ENCODE assay signal across 17 cellular contexts in genomic region chr12:74514098-74514872, GRCh38.
"Had no signal": no experiment of that assay in that cellular context is flagged by ENCODE, and none has a peak within 500 bp of the region (broad histone marks: within the 10 kb centered on the region; RNA-seq: fewer than 3 reads in every experiment).

No MANE protein-coding gene starts in this region.

- H3K9me3 ChIP-seq: esophagus squamous epithelium, right atrium auricular region, stomach had no signal

- H3K36me3 ChIP-seq: cardiac muscle cell, esophagus squamous epithelium, right atrium auricular region, stomach, WERI-Rb-1 had no signal

- DNase-seq: activated CD4-positive, alpha-beta T cell treated with anti-CD3 and anti-CD28 coated beads, Interleukin-2, amount 50 U/mL, for 4 hours; activated gamma-delta T cell; activated T-cell treated with anti-CD3 and anti-CD28 coated beads, Interleukin-2, amount 50 U/mL, for 72 hours; dermis blood vessel endothelial cell; effector memory CD4-positive, alpha-beta T cell; esophagus squamous epithelium; left cardiac atrium; nephron progenitor cell; stimulated activated CD4-positive, alpha-beta T cell treated with anti-CD3 and anti-CD28 coated beads, Interleukin-15, amount 100 ng/mL, for 24 hours; stimulated activated CD4-positive, alpha-beta T cell treated with anti-CD3 and anti-CD28 coated beads, Interleukin-4, amount 100 ng/mL, for 1 hour; stomach; T-helper 2 cell; WERI-Rb-1 had no signal

- H3K27me3 ChIP-seq: cardiac muscle cell, right atrium auricular region, stomach had no signal

- H3K4me3 ChIP-seq: cardiac muscle cell, esophagus squamous epithelium, lung, right atrium auricular region, skin epidermis, stomach had no signal

- H3K4me1 ChIP-seq: esophagus squamous epithelium, right atrium auricular region, stomach had no signal

- H3K27ac ChIP-seq: cardiac muscle cell, esophagus squamous epithelium, right atrium auricular region, skin epidermis, stomach, WERI-Rb-1 had no signal
